18 cellular contexts compared by ENCODE assay signal in genomic region chr14:105533391-105533790, GRCh38. TPM values are rescaled to one million over a fixed set of nuclear protein-coding genes. Genes with fewer than 3 reads are reported as not detected.
A peak's percentile ranks its signal among the peaks of the same experiment; 100 is the strongest.
DNase-seq lines count a peak whose midpoint lies in the region; ATAC-seq and TF ChIP-seq lines count a peak whose summit lies in the region.
"Had no signal": no experiment of that assay in that cellular context is flagged by ENCODE, and none has a peak within 500 bp of the region (broad histone marks: within the 10 kb centered on the region; RNA-seq: fewer than 3 reads in every experiment).

No MANE protein-coding gene starts in this region.

- no peaks in the 10 kb centered on the region for H3K36me3 ChIP-seq in sigmoid colon

- WGBS in sigmoid colon, 2 donors = 74 to 81% methylated on average over 9 of the region's 9 CpGs

- no peak overlapping the region for H3K27ac ChIP-seq in sigmoid colon

- TF ChIP-seq POLR2A in sigmoid colon (IDR thresholded peaks at IDR 0.05) = no peak

- no peak for ATAC-seq in left lobe of liver

- no peak overlapping the region for H3K4me3 ChIP-seq in sigmoid colon
- H3K4me3 ChIP-seq: GM12878 had no signal

- DNase-seq in NCI-H2171 (lab: John Stamatoyannopoulos, UW) = peak; percentile 12
- DNase-seq in left lobe of liver (ENCODE audit: low spot score) = peak; percentile 43
- peak; percentile 43 for DNase-seq in sigmoid colon
- no peak for DNase-seq in Kasumi-1 (lab: John Stamatoyannopoulos, UW)
- DNase-seq in NCI-H446 (lab: John Stamatoyannopoulos, UW) = no peak
- no peak for DNase-seq in activated gamma-delta T cell (lab: John Stamatoyannopoulos, UW)
- DNase-seq in AG08396 (ENCODE audit: low spot score) = no peak
- DNase-seq: ACHN; C1 segment of cervical spinal cord; CD4-positive, CD25-positive, alpha-beta regulatory T cell; CD8-positive, alpha-beta memory T cell; COR-L47; DND-41; GOT3; HFFc6; IMR-90 had no signal

- H3K4me1 ChIP-seq in sigmoid colon = peaks cover 0 to 24% (median 12%) of the 10 kb centered on the region in 4 donors

- H3K9me3 ChIP-seq in sigmoid colon = no peaks in the 10 kb centered on the region

- no peak for TF ChIP-seq EP300 in sigmoid colon (IDR thresholded peaks at IDR 0.05)

- H3K27me3 ChIP-seq in sigmoid colon = peaks cover 0 to 41% (median 26%) of the 10 kb centered on the region in 3 donors

- TF ChIP-seq CTCF in sigmoid colon (IDR thresholded peaks at IDR 0.05) = no peak

- intact Hi-C loops in sigmoid colon (cut with DNase I) = no loop called here

RNA-seq across cellular contexts. Expression of gene TMEM121, which starts 7.0 kb away (rescaled TPM):
- total RNA-seq in left lobe of liver (4.4 TPM), sigmoid colon (1 to 10 TPM; 3.0 to 8.0 (median 6.2) TPM)
- polyA plus RNA-seq in sigmoid colon = 1 to 10 TPM in 1 of 3 donors, not detected in 2; 2.3 TPM

RNA-seq across cellular contexts. Expression of gene TEDC1, which starts 42.3 kb away (rescaled TPM):
- total RNA-seq in left lobe of liver (10.6 TPM), sigmoid colon (1 to 10 TPM in 2 of 4 donors, under 1 TPM in 2; 0.16 to 5.2 (median 1.0) TPM)
- 10 to 100 TPM; 17.8 to 36.0 (median 19.2) TPM for polyA plus RNA-seq in sigmoid colon

RNA-seq across cellular contexts. Expression of gene CRIP1, which starts 46.7 kb away (rescaled TPM):
- total RNA-seq in left lobe of liver (3.2 TPM), sigmoid colon (10 to 100 TPM in 3 of 4 donors, 1 to 10 TPM in 1; 4.9 to 24.3 (median 15.4) TPM)
- polyA plus RNA-seq in sigmoid colon = 100 to 1,000 TPM; 168 to 403 (median 199) TPM
- total RNA-seq: G401, IMR-90 had no signal

RNA-seq across cellular contexts. Expression of gene CRIP2, which starts 58.8 kb away (rescaled TPM):
- total RNA-seq in left lobe of liver (23.8 TPM), sigmoid colon (10 to 100 TPM; 49.8 to 79.5 (median 57.1) TPM)
- 10 to 100 TPM; 13.6 to 50.0 (median 34.2) TPM for polyA plus RNA-seq in sigmoid colon

Comparison
In these comparisons a context has a peak if more than half of its experiments do, and no peak if none do; other contexts are left out.
1. DNase-seq: peak in NCI-H2171 (single experiment), left lobe of liver (single experiment) and sigmoid colon (single experiment); none in Kasumi-1 (0 of 2), NCI-H446 (0 of 2), activated gamma-delta T cell (single experiment) and AG08396 (single experiment).